In genomic region chr4:10085386-10085785, GRCh38 we compare ENCODE assay signal across 22 cellular contexts. TPM values are rescaled to one million over a fixed set of nuclear protein-coding genes. Genes with fewer than 3 reads are reported as not detected.
A peak's percentile ranks its signal among the peaks of the same experiment; 100 is the strongest.
DNase-seq lines count a peak whose midpoint lies in the region; ATAC-seq, FAIRE-seq and TF ChIP-seq lines count a peak whose summit lies in the region.
"Had no signal": no experiment of that assay in that cellular context is flagged by ENCODE, and none has a peak within 500 bp of the region (broad histone marks: within the 10 kb centered on the region; RNA-seq: fewer than 3 reads in every experiment).

No MANE protein-coding gene starts in this region.

- H3K27ac ChIP-seq in psoas muscle = peak overlapping the region; percentile 93
- H3K27ac ChIP-seq: breast epithelium, hepatocyte, neutrophil, suprapubic skin had no signal

- no peak; the same call in 1 of the 2 replicates for TF ChIP-seq POLR2A in GM12892 (IDR thresholded peaks at IDR 0.05; ENCODE audit: low read depth, low read length)

- H3K9me3 Mint-ChIP-seq in activated T-helper 17 cell treated with anti-CD3 and anti-CD28 coated beads, Interleukin-2, amount 50 U/mL, for 72 hours = no peaks in the 10 kb centered on the region
- H3K9me3 Mint-ChIP-seq: activated naive CD8-positive, alpha-beta T cell treated with anti-CD3 and anti-CD28 coated beads, Interleukin-2, amount 10 ng/mL, durations not matched to agents 7 days and 5 days; mesothelial cell of epicardium; WTC11 had no signal

- ATAC-seq in activated T-helper 17 cell treated with anti-CD3 and anti-CD28 coated beads, Interleukin-2, amount 50 U/mL, for 72 hours (replicated peaks) = no peak
- ATAC-seq in psoas muscle = no peak
- ATAC-seq: sciatic nerve, WTC11 had no signal

- no peak overlapping the region for H3K4me3 ChIP-seq in psoas muscle
- H3K4me3 ChIP-seq: breast epithelium, hepatocyte, suprapubic skin had no signal

- intact Hi-C loops in cardiac septum (cut with DNase I) = no loop called here
- intact Hi-C loops in psoas muscle (cut with DNase I) = no loop called here

- no peaks in the 10 kb centered on the region for H3K27me3 ChIP-seq in psoas muscle (ENCODE audit: insufficient read depth in 3 of 3, low read length in 2 of 3)
- H3K27me3 ChIP-seq: breast epithelium, hepatocyte, neutrophil, suprapubic skin had no signal

- H3K36me3 ChIP-seq in psoas muscle (ENCODE audit: insufficient read depth in 1 of 2, low read depth in 1 of 2) = peaks cover 35 to 99% of the 10 kb centered on the region in 2 donors
- H3K36me3 ChIP-seq: breast epithelium had no signal

- no peak for FAIRE-seq in GM12892 (lab: Jason Lieb, UNC)

- H3K9me3 ChIP-seq in psoas muscle = no peaks in the 10 kb centered on the region
- H3K9me3 ChIP-seq: breast epithelium, neutrophil, suprapubic skin had no signal

- TF ChIP-seq CTCF in psoas muscle (IDR thresholded peaks at IDR 0.05) = no peak

- DNase-seq in GM12892 (ENCODE audit: insufficient read length) = peak; percentile 8
- DNase-seq in cardiac septum (ENCODE audit: low spot score) = peak; percentile 69
- DNase-seq in psoas muscle = peak in 1 of 2 donors; percentile 49
- DNase-seq in CD1c-positive myeloid dendritic cell (ENCODE audit: extremely low spot score) = no peak
- DNase-seq in NCI-H82 (lab: John Stamatoyannopoulos, UW) = no peak
- no peak for DNase-seq in EL
- DNase-seq: activated CD8-positive, alpha-beta memory T cell treated with anti-CD3 and anti-CD28 coated beads for 24 hours; activated naive CD8-positive, alpha-beta T cell treated with anti-CD3 and anti-CD28 coated beads, Interleukin-2, amount 10 ng/mL, durations not matched to agents 7 days and 5 days; AML-193; effector CD4-positive, alpha-beta T cell; GF-D8; IMR-90; MM.1S; stimulated activated CD4-positive, alpha-beta T cell treated with anti-CD3 and anti-CD28 coated beads, Interleukin-2, amount 100 ng/mL, for 24 hours had no signal

- H3K36me3 Mint-ChIP-seq in activated T-helper 17 cell treated with anti-CD3 and anti-CD28 coated beads, Interleukin-2, amount 50 U/mL, for 72 hours (ENCODE audit: low read depth) = peaks cover 99% of the 10 kb centered on the region

- WGBS in psoas muscle, 3 donors = 50 to 58% (median 55%) methylated on average over 11 of the region's 11 CpGs

- H3K4me1 Mint-ChIP-seq in activated T-helper 17 cell treated with anti-CD3 and anti-CD28 coated beads, Interleukin-2, amount 50 U/mL, for 72 hours = no peaks in the 10 kb centered on the region
- H3K4me1 Mint-ChIP-seq: mesothelial cell of epicardium, WTC11 had no signal

- peaks cover 40% of the 10 kb centered on the region for H3K4me1 ChIP-seq in psoas muscle

- peak overlapping the region; percentile 12 for H3K27ac Mint-ChIP-seq in activated T-helper 17 cell treated with anti-CD3 and anti-CD28 coated beads, Interleukin-2, amount 50 U/mL, for 72 hours
- H3K27ac Mint-ChIP-seq: activated naive CD8-positive, alpha-beta T cell treated with anti-CD3 and anti-CD28 coated beads, Interleukin-2, amount 10 ng/mL, durations not matched to agents 7 days and 5 days; WTC11 had no signal

- no peaks in the 10 kb centered on the region for H3K27me3 Mint-ChIP-seq in activated T-helper 17 cell treated with anti-CD3 and anti-CD28 coated beads, Interleukin-2, amount 50 U/mL, for 72 hours
- H3K27me3 Mint-ChIP-seq: activated naive CD8-positive, alpha-beta T cell treated with anti-CD3 and anti-CD28 coated beads, Interleukin-2, amount 10 ng/mL, durations not matched to agents 7 days and 5 days had no signal

- no peak overlapping the region for H3K4me3 Mint-ChIP-seq in activated T-helper 17 cell treated with anti-CD3 and anti-CD28 coated beads, Interleukin-2, amount 50 U/mL, for 72 hours
- H3K4me3 Mint-ChIP-seq: activated naive CD8-positive, alpha-beta T cell treated with anti-CD3 and anti-CD28 coated beads, Interleukin-2, amount 10 ng/mL, durations not matched to agents 7 days and 5 days; mesothelial cell of epicardium; WTC11 had no signal

RNA-seq across cellular contexts. Expression of gene WDR1, which starts 31.2 kb away (rescaled TPM):
- polyA plus RNA-seq in GM12892 (2012; ENCODE audit: missing spikeins) = 137 TPM
- 100 to 1,000 TPM; 401 to 630 TPM for total RNA-seq in activated T-helper 17 cell treated with anti-CD3 and anti-CD28 coated beads, Interleukin-2, amount 50 U/mL, for 72 hours
- 245 TPM for total RNA-seq in cardiac septum
- 100 to 1,000 TPM in 3 of 4 donors, 10 to 100 TPM in 1; 86.3 to 146 (median 118) TPM for total RNA-seq in psoas muscle
- polyA plus RNA-seq in psoas muscle = 100 to 1,000 TPM in 1 of 3 donors, 10 to 100 TPM in 2; 55.6 to 273 (median 79.1) TPM

Comparison
In these comparisons a context has a peak if more than half of its experiments do, and no peak if none do; other contexts are left out.
1. DNase-seq: peak in GM12892 (single experiment) and cardiac septum (single experiment); none in CD1c-positive myeloid dendritic cell (single experiment), NCI-H82 (single experiment) and EL (single experiment).